1 cellular context compared by ENCODE assay signal in genomic region chr18:27143580-27144287, GRCh38.
TF ChIP-seq lines count a peak whose summit lies in the region.

No MANE protein-coding gene starts in this region.

TF ChIP-seq in H1, 55 proteins besides CTCF, POLR2A, EP300 and RAD21 (continued from another document):
- TF ChIP-seq KDM1A (IDR thresholded peaks at IDR 0.05; ENCODE audit: borderline replicate concordance, low read length) (no peak), RXRA (IDR thresholded peaks at IDR 0.05; ENCODE audit: insufficient read depth, low read depth, low read length) (no peak), KDM5A (IDR thresholded peaks at IDR 0.05; ENCODE audit: low read length) (no peak)
TF ChIP-seq in H1: peak in this region for 1.
